Comparison of ENCODE assay signal across 11 cellular contexts in genomic region chr11:2777396-2777795, GRCh38.
DNase-seq lines count a peak whose midpoint lies in the region; ATAC-seq and TF ChIP-seq lines count a peak whose summit lies in the region.
"Had no signal": no experiment of that assay in that cellular context is flagged by ENCODE, and none has a peak within 500 bp of the region (broad histone marks: within the 10 kb centered on the region; RNA-seq: fewer than 3 reads in every experiment).

No MANE protein-coding gene starts in this region.

- no peaks in the 10 kb centered on the region for H4K20me1 ChIP-seq in MM.1S (ENCODE audit: insufficient read depth, low read length)

- H2AFZ ChIP-seq in MM.1S (ENCODE audit: low read length) = no peak overlapping the region

- DNase-seq in AG20443 (ENCODE audit: low spot score) (peak; percentile 57), MM.1S (no peak), esophagus muscularis mucosa (ENCODE audit: extremely low spot score) (peak; percentile 66), mucosa of gallbladder (ENCODE audit: low spot score) (peak; percentile 9), type B pancreatic cell (ENCODE audit: extremely low spot score, unreplicated experiment) (no peak), NCI-H128 (lab: John Stamatoyannopoulos, UW; ENCODE audit: unreplicated experiment) (no peak), BE2C (no peak)

- H3K79me2 ChIP-seq in MM.1S (ENCODE audit: low read length) = no peaks in the 10 kb centered on the region

- H3K36me3 ChIP-seq in MM.1S (replicated peaks; ENCODE audit: insufficient read depth, low read length) = no peaks in the 10 kb centered on the region
- no peaks in the 10 kb centered on the region for H3K36me3 ChIP-seq in esophagus muscularis mucosa
- no peaks in the 10 kb centered on the region for H3K36me3 ChIP-seq in BE2C

- peaks cover 9% of the 10 kb centered on the region for H3K4me1 Mint-ChIP-seq in type B pancreatic cell (ENCODE audit: unreplicated experiment)

- ATAC-seq in GM19328 (IDR thresholded peaks at IDR 0.05; ENCODE audit: unreplicated experiment) = no peak

- H3K4me3 ChIP-seq in MM.1S (ENCODE audit: low read length) = no peak overlapping the region
- H3K4me3 ChIP-seq in esophagus muscularis mucosa = no peak overlapping the region
- no peak overlapping the region for H3K4me3 ChIP-seq in BE2C (ENCODE audit: low read depth, low read length)

- H3K27ac ChIP-seq in MM.1S (ENCODE audit: low read length) = peak overlapping the region; percentile 100
- peak overlapping the region in 3 of 4 donors; percentile 84 to 86 (median 86) for H3K27ac ChIP-seq in esophagus muscularis mucosa (replicated peaks in 1 of 4)
- H3K27ac ChIP-seq: HL-60 had no signal

- H3K27ac Mint-ChIP-seq in type B pancreatic cell = no peak overlapping the region
- H3K27ac Mint-ChIP-seq: dendritic cell treated with granulocyte-macrophage colony-stimulating factor and Interleukin-4, amounts not matched to agents 40 ng/mL and 50 ng/mL, for 4 days had no signal

- H3K9me3 ChIP-seq in MM.1S (replicated peaks; ENCODE audit: insufficient read depth, low read length) (no peaks in the 10 kb centered on the region), esophagus muscularis mucosa (no peaks in the 10 kb centered on the region), BE2C (no peaks in the 10 kb centered on the region)

- H3K4me3 Mint-ChIP-seq in type B pancreatic cell = no peak overlapping the region
- H3K4me3 Mint-ChIP-seq: dendritic cell treated with granulocyte-macrophage colony-stimulating factor and Interleukin-4, amounts not matched to agents 40 ng/mL and 50 ng/mL, for 4 days; H9 had no signal

- H3K27me3 ChIP-seq in MM.1S (replicated peaks; ENCODE audit: insufficient read depth, low read length) (no peaks in the 10 kb centered on the region), esophagus muscularis mucosa (no peaks in the 10 kb centered on the region), BE2C (no peaks in the 10 kb centered on the region)

- no peak for TF ChIP-seq POLR2A in esophagus muscularis mucosa (IDR thresholded peaks at IDR 0.05; ENCODE audit: low read depth)

- peaks cover 72% of the 10 kb centered on the region for H3K4me1 ChIP-seq in MM.1S (ENCODE audit: low read length)
- H3K4me1 ChIP-seq in esophagus muscularis mucosa = peaks cover 41 to 52% (median 45%) of the 10 kb centered on the region in 4 donors
- H3K4me1 ChIP-seq in BE2C = peaks cover 18% of the 10 kb centered on the region

- H3K9me2 ChIP-seq in MM.1S (replicated peaks; ENCODE audit: insufficient read depth, low read length) = no peaks in the 10 kb centered on the region

- no peaks in the 10 kb centered on the region for H3K36me3 Mint-ChIP-seq in type B pancreatic cell

- H3F3A ChIP-seq in MM.1S (ENCODE audit: insufficient read depth, low read length) = peaks cover 24% of the 10 kb centered on the region

- H3K9me3 Mint-ChIP-seq in type B pancreatic cell = no peaks in the 10 kb centered on the region
- H3K9me3 Mint-ChIP-seq: dendritic cell treated with granulocyte-macrophage colony-stimulating factor and Interleukin-4, amounts not matched to agents 40 ng/mL and 50 ng/mL, for 4 days; H9 had no signal

- TF ChIP-seq CTCF in MM.1S (IDR thresholded peaks at IDR 0.05; ENCODE audit: low read length) = no peak
- TF ChIP-seq CTCF in esophagus muscularis mucosa (IDR thresholded peaks at IDR 0.05) = no peak
- TF ChIP-seq CTCF in type B pancreatic cell (conservative IDR thresholded peaks at IDR 0.05) = no peak
- no peak for TF ChIP-seq CTCF in BE2C (IDR thresholded peaks at IDR 0.05; ENCODE audit: low read depth, low read length)

- H3K27me3 Mint-ChIP-seq in type B pancreatic cell = peaks cover 7% of the 10 kb centered on the region

- WGBS in esophagus muscularis mucosa = 65% methylated on average over 6 of the region's 8 CpGs

- no peak for TF ChIP-seq EP300 in esophagus muscularis mucosa (IDR thresholded peaks at IDR 0.05)

- peak overlapping the region; percentile 96; the same call in 1 of the 2 replicates for H3K9ac ChIP-seq in MM.1S (ENCODE audit: low read length)

- intact Hi-C loops in esophagus muscularis mucosa (cut with DNase I) = loop anchor here (5.0 to 10.0 kb wide), 2 partner anchors 50 to 243 kb away; no protein-coding TSS in a partner anchor

- peak overlapping the region; percentile 86 for H3K4me2 ChIP-seq in MM.1S (ENCODE audit: low read depth, low read length)

Comparison
In these comparisons a context has a peak if more than half of its experiments do, and no peak if none do; other contexts are left out.
1. DNase-seq: peak in AG20443 (single experiment), esophagus muscularis mucosa (single experiment) and mucosa of gallbladder (single experiment); none in MM.1S (single experiment), type B pancreatic cell (single experiment), NCI-H128 (single experiment) and BE2C (single experiment).